1 cellular context compared by ENCODE assay signal in genomic region chr2:43114210-43114609, GRCh38.
A peak's percentile ranks its signal among the peaks of the same experiment; 100 is the strongest.
TF ChIP-seq lines count a peak whose summit lies in the region.

No MANE protein-coding gene starts in this region.

TF ChIP-seq in endothelial cell of umbilical vein, 7 proteins besides CTCF, POLR2A, EP300 and RAD21 (continued from another document):
- TF ChIP-seq MAX (IDR thresholded peaks at IDR 0.05; ENCODE audit: insufficient read depth, insufficient read length) = no peak
- TF ChIP-seq GATA2 (IDR thresholded peaks at IDR 0.05; ENCODE audit: insufficient read depth, insufficient read length, low read depth, low read length) = peak; percentile 99
- peak; percentile 66 for TF ChIP-seq FOS (IDR thresholded peaks at IDR 0.05; ENCODE audit: borderline replicate concordance, insufficient read depth, low read length)
- TF ChIP-seq MYC (IDR thresholded peaks at IDR 0.05; ENCODE audit: low read depth, low read length) = no peak
